12 cellular contexts compared by ENCODE assay signal in the genomic region with DNA sequence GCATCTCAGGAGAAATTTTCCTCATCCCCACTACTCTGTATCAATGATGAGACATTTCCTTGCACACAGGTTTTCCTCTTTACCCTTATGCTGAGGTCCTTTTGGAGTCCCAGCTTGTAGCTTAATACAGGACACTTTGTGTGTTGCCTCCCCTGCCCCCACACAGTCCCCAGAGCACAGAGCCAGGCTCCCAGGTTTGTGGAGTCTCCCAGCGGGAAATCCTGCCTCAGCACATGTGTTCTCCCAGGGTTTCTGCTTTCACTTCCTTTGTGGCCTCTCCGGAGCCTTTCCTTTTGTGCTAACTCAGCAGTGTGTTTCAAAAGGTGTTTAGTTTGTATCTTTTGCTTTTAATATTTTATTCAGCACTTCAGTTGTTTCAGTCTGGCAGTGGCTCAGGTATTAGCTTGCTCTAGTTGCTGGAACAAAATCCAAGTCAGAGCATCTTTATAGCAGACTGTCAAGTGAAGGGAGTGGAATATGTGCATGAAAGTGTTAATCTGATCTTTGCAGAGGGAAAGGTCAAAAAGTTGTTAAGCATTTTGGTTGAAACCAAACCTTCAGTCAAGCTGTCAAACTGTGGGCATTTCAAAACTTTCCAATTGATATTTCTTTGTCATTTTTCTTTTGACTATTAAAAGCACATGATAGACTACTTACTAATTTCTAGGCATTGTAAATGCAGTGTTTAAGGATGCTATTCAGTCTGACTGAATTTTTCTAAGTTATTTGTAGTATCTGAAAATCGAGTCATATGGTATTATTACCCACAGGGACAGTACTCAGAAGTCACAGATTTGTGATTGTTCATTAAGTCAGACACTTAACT. TPM values are rescaled to one million over a fixed set of nuclear protein-coding genes. Genes with fewer than 3 reads are reported as not detected.
A peak's percentile ranks its signal among the peaks of the same experiment; 100 is the strongest.
DNase-seq lines count a peak whose midpoint lies in the region; ATAC-seq and TF ChIP-seq lines count a peak whose summit lies in the region.
"Had no signal": no experiment of that assay in that cellular context is flagged by ENCODE, and none has a peak within 500 bp of the region (broad histone marks: within the 10 kb centered on the region; RNA-seq: fewer than 3 reads in every experiment).

No MANE protein-coding gene starts in this region.

- H3K4me1 ChIP-seq in RWPE2 (ENCODE audit: insufficient read depth, poor library complexity, severe bottlenecking), result peaks cover 26% of the 10 kb centered on the region
- H3K4me1 ChIP-seq in heart left ventricle, result peaks cover 0 to 66% (median 35%) of the 10 kb centered on the region in 12 donors

- H3K27ac ChIP-seq in RWPE2 (ENCODE audit: poor library complexity, severe bottlenecking) (peak overlapping the region; percentile 73), heart left ventricle (no peak overlapping the region)
- H3K27ac ChIP-seq: lower lobe of right lung, VCaP had no signal

- H3K36me3 ChIP-seq in RWPE2 (ENCODE audit: low read depth), result no peaks in the 10 kb centered on the region
- peaks cover 0 to 4% (median 0%) of the 10 kb centered on the region in 9 donors for H3K36me3 ChIP-seq in heart left ventricle
- H3K36me3 ChIP-seq: lower lobe of right lung had no signal

- no peaks in the 10 kb centered on the region for H3K27me3 Mint-ChIP-seq in activated T-cell treated with anti-CD3 and anti-CD28 coated beads, Interleukin-2, amount 50 U/mL, for 24 hours

- ATAC-seq in RWPE2 (ENCODE audit: low read depth), result no peak
- peak in 3 of 4 donors; percentile 50 to 85 (median 59) for ATAC-seq in heart left ventricle
- ATAC-seq in stimulated activated naive CD8-positive, alpha-beta T cell treated with anti-CD3 and anti-CD28 coated beads, Interleukin-15, Interleukin-2, amounts not matched to agents 100 U/mL and 50 U/mL, for 24 hours, result peak; percentile 73
- ATAC-seq in HG02852 (IDR thresholded peaks at IDR 0.05; ENCODE audit: unreplicated experiment), result no peak
- ATAC-seq in HG03139 (IDR thresholded peaks at IDR 0.05; ENCODE audit: unreplicated experiment), result no peak
- ATAC-seq: lower lobe of right lung had no signal

- intact Hi-C loops in heart left ventricle (cut with DNase I), result loop anchor here in 2 of 10 donors (5.0 to 10.0 kb wide), 2 partner anchors 41 to 143 kb away; no protein-coding TSS in a partner anchor

- peak overlapping the region; percentile 44 for H3K4me3 Mint-ChIP-seq in activated T-cell treated with anti-CD3 and anti-CD28 coated beads, Interleukin-2, amount 50 U/mL, for 24 hours

- no peak for TF ChIP-seq POLR2A in heart left ventricle (IDR thresholded peaks at IDR 0.05)

- WGBS in heart left ventricle, 4 donors, result 48 to 69% (median 59%) methylated on average over 3 of the region's 3 CpGs

- H3K27ac Mint-ChIP-seq in activated T-cell treated with anti-CD3 and anti-CD28 coated beads, Interleukin-2, amount 50 U/mL, for 24 hours, result peak overlapping the region; percentile 57

- no peaks in the 10 kb centered on the region for H3K9me3 ChIP-seq in RWPE2 (ENCODE audit: severe bottlenecking)
- peaks cover 0 to 6% (median 0%) of the 10 kb centered on the region in 12 donors for H3K9me3 ChIP-seq in heart left ventricle

- TF ChIP-seq CTCF in RWPE2 (IDR thresholded peaks at IDR 0.05; ENCODE audit: poor library complexity, severe bottlenecking) (no peak), heart left ventricle (IDR thresholded peaks at IDR 0.05) (no peak)

- H3K4me3 ChIP-seq in RWPE2 (ENCODE audit: severe bottlenecking), result no peak overlapping the region
- no peak overlapping the region for H3K4me3 ChIP-seq in heart left ventricle
- H3K4me3 ChIP-seq: lower lobe of right lung had no signal

- DNase-seq in activated T-cell treated with anti-CD3 and anti-CD28 coated beads, Interleukin-2, amount 50 U/mL, for 24 hours, result no peak
- no peak for DNase-seq in activated T-cell treated with anti-CD3 and anti-CD28 coated beads, Interleukin-2, amount 50 U/mL, for 1 hour
- no peak for DNase-seq in RWPE2 (ENCODE audit: low spot score)
- peak in 2 of 5 donors; percentile 15 to 32 for DNase-seq in heart left ventricle
- no peak for DNase-seq in stimulated activated naive CD8-positive, alpha-beta T cell treated with anti-CD3 and anti-CD28 coated beads, Interleukin-15, Interleukin-2, amounts not matched to agents 100 U/mL and 50 U/mL, for 24 hours
- DNase-seq in NCI-H446 treated with DMSO at 0.1 percent for 48 hours (lab: John Stamatoyannopoulos, UW), result no peak
- DNase-seq: cortex of kidney, lower lobe of right lung, NCI-H1092 had no signal

- peaks cover 29% of the 10 kb centered on the region for H3K9me3 Mint-ChIP-seq in activated T-cell treated with anti-CD3 and anti-CD28 coated beads, Interleukin-2, amount 50 U/mL, for 24 hours

- H3K27me3 ChIP-seq in RWPE2 (ENCODE audit: insufficient read depth, poor library complexity, severe bottlenecking) (no peaks in the 10 kb centered on the region), heart left ventricle (no peaks in the 10 kb centered on the region)

- peaks cover 79% of the 10 kb centered on the region for H3K4me1 Mint-ChIP-seq in activated T-cell treated with anti-CD3 and anti-CD28 coated beads, Interleukin-2, amount 50 U/mL, for 24 hours (ENCODE audit: low read depth)

- H3K36me3 Mint-ChIP-seq in activated T-cell treated with anti-CD3 and anti-CD28 coated beads, Interleukin-2, amount 50 U/mL, for 24 hours (ENCODE audit: low read depth), result peaks cover 68% of the 10 kb centered on the region

RNA-seq across cellular contexts. Expression of a gene that starts 8.6 kb away (rescaled TPM):
- total RNA-seq in heart left ventricle, result 10 to 100 TPM; 27.6 to 44.0 (median 32.7) TPM
- polyA plus RNA-seq in heart left ventricle, result 10 to 100 TPM; 15.4 to 30.2 TPM

Comparison
In these comparisons a context has a peak if more than half of its experiments do, and no peak if none do; other contexts are left out.
1. ATAC-seq: peak in heart left ventricle (3 of 4) and stimulated activated naive CD8-positive, alpha-beta T cell treated with anti-CD3 and anti-CD28 coated beads, Interleukin-15, Interleukin-2, amounts not matched to agents 100 U/mL and 50 U/mL, for 24 hours (single experiment); none in RWPE2 (single experiment), HG02852 (single experiment) and HG03139 (single experiment).